12 cellular contexts compared by ENCODE assay signal in the genomic region with DNA sequence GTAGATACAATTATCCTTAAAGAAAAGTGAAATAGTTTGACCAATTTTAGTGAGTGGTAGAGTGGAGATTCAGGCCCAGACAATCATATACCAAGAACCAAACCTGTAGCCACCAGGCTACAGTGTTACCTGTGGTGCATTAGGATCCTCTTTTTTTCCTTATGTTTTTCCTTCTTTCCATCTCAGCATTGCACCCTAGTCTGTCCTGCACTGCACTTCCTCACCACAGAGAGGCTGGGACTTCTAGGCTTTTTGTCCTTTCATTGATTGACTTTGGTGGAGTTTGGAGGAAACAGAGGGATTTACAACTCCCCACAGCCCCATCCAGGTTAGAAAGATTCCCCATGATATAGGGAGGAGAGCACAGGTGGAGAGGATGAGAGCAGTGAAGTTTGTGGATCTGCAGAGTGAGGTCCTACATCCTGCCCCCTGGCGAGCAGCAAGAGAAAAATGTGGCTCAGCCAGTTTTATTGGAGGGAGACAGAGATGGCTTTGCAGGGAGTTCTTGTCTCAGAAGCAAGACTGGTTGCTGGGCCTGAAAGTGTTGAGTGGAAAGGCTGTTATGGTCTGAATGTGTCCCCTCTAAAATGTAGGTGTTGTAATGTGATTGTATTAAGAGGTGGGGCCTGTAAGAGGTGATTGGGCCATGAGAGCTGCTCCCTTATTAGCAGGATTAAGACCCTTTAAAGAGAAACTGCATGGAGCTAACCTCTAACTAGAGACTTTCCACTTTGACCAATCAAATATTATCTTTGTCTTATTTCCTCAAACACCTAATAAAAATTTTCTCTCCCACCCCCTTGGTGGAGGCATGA. TPM values are rescaled to one million over a fixed set of nuclear protein-coding genes. Genes with fewer than 3 reads are reported as not detected.
DNase-seq lines count a peak whose midpoint lies in the region; ATAC-seq and TF ChIP-seq lines count a peak whose summit lies in the region.
"Had no signal": no experiment of that assay in that cellular context is flagged by ENCODE, and none has a peak within 500 bp of the region (broad histone marks: within the 10 kb centered on the region; RNA-seq: fewer than 3 reads in every experiment).

No MANE protein-coding gene starts in this region.

- intact Hi-C loops in Panc1 (cut with micrococcal nuclease; ENCODE audit: unreplicated experiment) (no loop called here), lower leg skin (cut with DNase I; ENCODE audit: low total_unique reads) (no loop called here), thyroid gland (cut with DNase I) (no loop called here)

- POLR2A ChIA-PET in Panc1 (lab: Charles Lee), result no interaction called here

- peaks cover 2% of the 10 kb centered on the region for H3K27me3 Mint-ChIP-seq in glutamatergic neuron (ENCODE audit: unreplicated experiment)

- no peaks in the 10 kb centered on the region for H3K36me3 ChIP-seq in Panc1 (ENCODE audit: control insufficient read depth, insufficient read depth, low read length)
- no peaks in the 10 kb centered on the region for H3K36me3 ChIP-seq in thyroid gland

- in situ Hi-C loops in Panc1 (cut with HindIII; ENCODE audit: low pct_unique_long_range_greater_than_20kb, low sequenced_read_pairs), result no loop called here

- no peak overlapping the region for H3K4me3 Mint-ChIP-seq in glutamatergic neuron (ENCODE audit: unreplicated experiment)
- H3K4me3 Mint-ChIP-seq: activated CD8-positive, alpha-beta T cell treated with anti-CD3 and anti-CD28 coated beads for 36 hours; stimulated activated naive CD8-positive, alpha-beta T cell treated with anti-CD3 and anti-CD28 coated beads, Interleukin-15, Interleukin-2, amounts not matched to agents 100 ng/mL and 50 ng/mL, for 24 hours had no signal

- H3K9me3 ChIP-seq in Panc1 (ENCODE audit: control insufficient read depth, insufficient read depth, low read depth, low read length), result no peaks in the 10 kb centered on the region
- no peaks in the 10 kb centered on the region for H3K9me3 ChIP-seq in thyroid gland

- ATAC-seq in GM18861 (IDR thresholded peaks at IDR 0.05; ENCODE audit: unreplicated experiment) (peak; percentile 41), Panc1 (0 out of 2 replicates have a peak, but pooled peaks have one; percentile 54), GM21737 (IDR thresholded peaks at IDR 0.05; ENCODE audit: unreplicated experiment) (no peak)
- ATAC-seq: activated CD8-positive, alpha-beta T cell treated with anti-CD3 and anti-CD28 coated beads for 36 hours had no signal

- CTCF ChIA-PET in Panc1 (lab: Charles Lee), result interaction anchor here (0.6 kb wide), 1 partner anchor 1067 kb away, joined by 3 read pairs; no protein-coding TSS in a partner anchor

- H3K36me3 Mint-ChIP-seq in glutamatergic neuron (ENCODE audit: unreplicated experiment), result no peaks in the 10 kb centered on the region

- peaks cover 6% of the 10 kb centered on the region for H3K27me3 ChIP-seq in Panc1 (ENCODE audit: control insufficient read depth, insufficient read depth, low read length)
- no peaks in the 10 kb centered on the region for H3K27me3 ChIP-seq in thyroid gland

- H3K4me1 ChIP-seq in Panc1 (ENCODE audit: control insufficient read depth, insufficient read depth, low read length), result no peaks in the 10 kb centered on the region
- H3K4me1 ChIP-seq in thyroid gland, result no peaks in the 10 kb centered on the region

- WGBS in lower leg skin, 2 donors, result 20 to 32% methylated on average over 1 of the region's 1 CpG
- 27 to 29% methylated on average over 1 of the region's 1 CpG for WGBS in thyroid gland, 2 donors

- H3K4me1 Mint-ChIP-seq in glutamatergic neuron (ENCODE audit: low read depth, unreplicated experiment), result peaks cover 2% of the 10 kb centered on the region

- H3K4me3 ChIP-seq in Panc1 (ENCODE audit: low read depth in 2 of 2, low read length in 2 of 2), result no peak overlapping the region
- no peak overlapping the region for H3K4me3 ChIP-seq in lower leg skin (ENCODE audit: low read depth, poor library complexity, severe bottlenecking)
- H3K4me3 ChIP-seq in thyroid gland (replicated peaks in 1 of 3), result no peak overlapping the region
- H3K4me3 ChIP-seq: skin epidermis had no signal

- no peak for TF ChIP-seq POLR2A in lower leg skin (IDR thresholded peaks at IDR 0.05)
- TF ChIP-seq POLR2A in thyroid gland (IDR thresholded peaks at IDR 0.05), result no peak

- peaks cover 3% of the 10 kb centered on the region for H3K9me3 Mint-ChIP-seq in glutamatergic neuron (ENCODE audit: unreplicated experiment)
- H3K9me3 Mint-ChIP-seq: activated CD8-positive, alpha-beta T cell treated with anti-CD3 and anti-CD28 coated beads for 36 hours; stimulated activated naive CD8-positive, alpha-beta T cell treated with anti-CD3 and anti-CD28 coated beads, Interleukin-15, Interleukin-2, amounts not matched to agents 100 ng/mL and 50 ng/mL, for 24 hours had no signal

- TF ChIP-seq CTCF in AG09319 (IDR thresholded peaks at IDR 0.05; ENCODE audit: low read depth, low read length) (peak; percentile 13; the same call in 1 of the 2 replicates), Panc1 (IDR thresholded peaks at IDR 0.05) (peak; percentile 53), glutamatergic neuron (IDR thresholded peaks at IDR 0.05; ENCODE audit: partially characterized antibody, unreplicated experiment) (peak; percentile 18), lower leg skin (IDR thresholded peaks at IDR 0.05) (no peak), thyroid gland (IDR thresholded peaks at IDR 0.05) (no peak)

- no peak overlapping the region for H3K27ac Mint-ChIP-seq in glutamatergic neuron (ENCODE audit: unreplicated experiment)
- H3K27ac Mint-ChIP-seq: activated CD8-positive, alpha-beta T cell treated with anti-CD3 and anti-CD28 coated beads for 36 hours; stimulated activated naive CD8-positive, alpha-beta T cell treated with anti-CD3 and anti-CD28 coated beads, Interleukin-15, Interleukin-2, amounts not matched to agents 100 ng/mL and 50 ng/mL, for 24 hours had no signal

- no TSS peak for BruUV-seq in Panc1 (replicated peaks; lab: Mats Ljungman, UMichigan)

- no peak overlapping the region for H3K27ac ChIP-seq in Panc1 (ENCODE audit: low read length)
- H3K27ac ChIP-seq in thyroid gland, result no peak overlapping the region
- H3K27ac ChIP-seq: HL-60, skin epidermis had no signal

- DNase-seq in AG09319 (ENCODE audit: extremely low read depth, low read depth), result no peak
- no peak for DNase-seq in Panc1 (ENCODE audit: low read depth, low spot score)
- DNase-seq in glutamatergic neuron, result no peak
- no peak for DNase-seq in mucosa of gallbladder (ENCODE audit: low spot score)
- DNase-seq in lower leg skin (ENCODE audit: low spot score in 2 of 2), result no peak
- no peak for DNase-seq in thyroid gland
- DNase-seq: activated CD8-positive, alpha-beta T cell treated with anti-CD3 and anti-CD28 coated beads for 36 hours had no signal

RNA-seq across cellular contexts. Expression of a gene that starts 36.2 kb away (rescaled TPM):
- total RNA-seq in Panc1 (2021; ENCODE audit: unreplicated experiment) (0.10 TPM), glutamatergic neuron (ENCODE audit: unreplicated experiment) (not detected), mucosa of gallbladder (not detected), lower leg skin (not detected), thyroid gland (not detected)
- polyA plus RNA-seq in Panc1 (2012; ENCODE audit: insufficient read length), result 0.15 TPM

Comparison
In these comparisons a context has a peak if more than half of its experiments do, and no peak if none do; other contexts are left out.
1. CTCF ChIP-seq: peak in AG09319 (single experiment), Panc1 (single experiment) and glutamatergic neuron (single experiment); none in lower leg skin (0 of 3) and thyroid gland (0 of 6).